ENCODE assay signal across 8 cellular contexts in genomic region chr19:39403331-39404312, GRCh38. TPM values are rescaled to one million over a fixed set of nuclear protein-coding genes. Genes with fewer than 3 reads are reported as not detected.
DNase-seq lines count a peak whose midpoint lies in the region; ATAC-seq, FAIRE-seq and TF ChIP-seq lines count a peak whose summit lies in the region.

No MANE protein-coding gene starts in this region.

- intact Hi-C loops in head of caudate nucleus (cut with DNase I) (no loop called here), pancreas (cut with DNase I) (no loop called here)

- peaks cover 1% of the 10 kb centered on the region for H3K36me3 Mint-ChIP-seq in activated naive CD8-positive, alpha-beta T cell

- H3K4me3 Mint-ChIP-seq in activated naive CD8-positive, alpha-beta T cell: peak overlapping the region; percentile 80

- H3K27me3 Mint-ChIP-seq in activated naive CD8-positive, alpha-beta T cell: no peaks in the 10 kb centered on the region

- peak overlapping the region; percentile 94 for H3K9ac ChIP-seq in HUES6 (ENCODE audit: low read length)

- H3K27me3 ChIP-seq in HUES6 (ENCODE audit: control insufficient read depth, insufficient read depth, low read length): no peaks in the 10 kb centered on the region
- no peaks in the 10 kb centered on the region for H3K27me3 ChIP-seq in pancreas
- no peaks in the 10 kb centered on the region for H3K27me3 ChIP-seq in thoracic aorta (replicated peaks; ENCODE audit: insufficient read depth)

- WGBS in pancreas, 2 donors: 49 to 54% methylated on average over 38 to 43 of the region's 43 CpGs

- H3K36me3 ChIP-seq in HUES6 (ENCODE audit: control insufficient read depth, insufficient read depth, low read length): peaks cover 4% of the 10 kb centered on the region; the same call in 1 of the 2 replicates
- H3K36me3 ChIP-seq in pancreas: peaks cover 0 to 5% (median 0%) of the 10 kb centered on the region in 3 donors
- peaks cover 16% of the 10 kb centered on the region for H3K36me3 ChIP-seq in thoracic aorta

- H3K4me3 ChIP-seq in HUES6 (ENCODE audit: low read depth, low read length) (peak overlapping the region; percentile 65), pancreas (peak overlapping the region in 3 of 4 donors; percentile 23 to 44 (median 40)), thoracic aorta (peak overlapping the region; percentile 81)

- peaks cover 61% of the 10 kb centered on the region for H3K4me1 Mint-ChIP-seq in activated naive CD8-positive, alpha-beta T cell (ENCODE audit: low read depth)

- DNase-seq in SKM-1 treated with dmso at 0.1 percent for 144 hours (lab: John Stamatoyannopoulos, UW; ENCODE audit: unreplicated experiment) (peak; percentile 78), head of caudate nucleus (peak; percentile 47 to 95 (median 75)), pancreas (peak; percentile 84 to 90 (median 86)), thoracic aorta (ENCODE audit: low spot score) (peak; percentile 97), NCI-H2081 treated with DMSO at 0.1 percent for 48 hours (lab: John Stamatoyannopoulos, UW) (no peak)

- H3K27ac Mint-ChIP-seq in activated naive CD8-positive, alpha-beta T cell: peak overlapping the region; percentile 97

- peak; percentile 17 for FAIRE-seq in pancreas (lab: Jason Lieb, UNC)

- H3K9me3 ChIP-seq in HUES6 (ENCODE audit: control insufficient read depth, insufficient read depth, low read depth, low read length) (no peaks in the 10 kb centered on the region), pancreas (no peaks in the 10 kb centered on the region), thoracic aorta (no peaks in the 10 kb centered on the region)

- peak; percentile 26 for ATAC-seq in GM18498 (IDR thresholded peaks at IDR 0.05; ENCODE audit: unreplicated experiment)
- peak; percentile 10 to 39 (median 20) for ATAC-seq in pancreas
- ATAC-seq in thoracic aorta (ENCODE audit: insufficient number of reproducible peaks, low FRiP score, low read depth): peak; percentile 64

- H3K27ac ChIP-seq in HUES6 (ENCODE audit: low read depth, low read length) (peak overlapping the region; percentile 97), pancreas (peak overlapping the region; percentile 89 to 95 (median 92)), thoracic aorta (peak overlapping the region; percentile 100)

- H3K9me3 Mint-ChIP-seq in activated naive CD8-positive, alpha-beta T cell (ENCODE audit: low read depth): no peaks in the 10 kb centered on the region

- peaks cover 48% of the 10 kb centered on the region for H3K4me1 ChIP-seq in HUES6 (ENCODE audit: control insufficient read depth, insufficient read depth, low read length)
- peaks cover 0 to 17% (median 0%) of the 10 kb centered on the region in 3 donors for H3K4me1 ChIP-seq in pancreas
- peaks cover 23 to 48% of the 10 kb centered on the region in 2 donors for H3K4me1 ChIP-seq in thoracic aorta (ENCODE audit: control insufficient read depth in 1 of 2, low read depth in 2 of 2)

- TF ChIP-seq CTCF in pancreas (IDR thresholded peaks at IDR 0.05): no peak
- no peak for TF ChIP-seq CTCF in thoracic aorta (IDR thresholded peaks at IDR 0.05)

RNA-seq across cellular contexts. Expression of gene ZFP36, which starts 3.0 kb away (rescaled TPM):
- total RNA-seq in pancreas (10 to 100 TPM; 20.2 to 45.6 (median 31.9) TPM), thoracic aorta (100 to 1,000 TPM; 315 to 699 TPM)
- 100 to 1,000 TPM; 104 to 151 TPM for polyA plus RNA-seq in pancreas

RNA-seq across cellular contexts. Expression of gene PLEKHG2, which starts 8.8 kb away (rescaled TPM):
- total RNA-seq in pancreas: 10 to 100 TPM in 1 of 6 donors, 1 to 10 TPM in 5; 3.1 to 15.0 (median 7.8) TPM
- polyA plus RNA-seq in pancreas: 10 to 100 TPM in 1 of 2 donors, 1 to 10 TPM in 1; 6.8 to 12.8 TPM
- total RNA-seq in thoracic aorta: 100 to 1,000 TPM in 1 of 2 donors, 10 to 100 TPM in 1; 76.0 to 112 TPM

RNA-seq across cellular contexts. Expression of gene MED29, which starts 12.4 kb away (rescaled TPM):
- total RNA-seq in pancreas (10 to 100 TPM; 15.2 to 23.9 (median 17.5) TPM), thoracic aorta (10 to 100 TPM; 29.3 to 86.1 TPM)
- 10 to 100 TPM; 13.2 to 21.0 TPM for polyA plus RNA-seq in pancreas

RNA-seq across cellular contexts. Expression of gene PAF1, which starts 12.7 kb away (rescaled TPM):
- 10 to 100 TPM; 11.3 to 17.7 (median 14.6) TPM for total RNA-seq in pancreas
- 10 to 100 TPM; 28.1 to 41.1 TPM for polyA plus RNA-seq in pancreas
- 10 to 100 TPM; 25.7 to 34.5 TPM for total RNA-seq in thoracic aorta

RNA-seq across cellular contexts. Expression of gene RPS16, which starts 32.1 kb away (rescaled TPM):
- total RNA-seq in pancreas: 1,000 to 10,000 TPM in 5 of 6 donors, 100 to 1,000 TPM in 1; 920 to 1,759 (median 1,167) TPM
- 1,000 to 10,000 TPM; 1,276 to 1,384 TPM for polyA plus RNA-seq in pancreas
- 100 to 1,000 TPM; 716 to 775 TPM for total RNA-seq in thoracic aorta

Comparison
In these comparisons a context has a peak if more than half of its experiments do, and no peak if none do; other contexts are left out.
1. RNA of gene ZFP36, which starts 3.0 kb away (total RNA-seq): 315 to 699 TPM in thoracic aorta; 20.2 to 45.6 TPM in pancreas; every median in the first group is over 4 times any median in the second.
2. RNA of gene PLEKHG2, which starts 8.8 kb away (total RNA-seq): 76.0 to 112 TPM in thoracic aorta; 3.1 to 15.0 TPM in pancreas; every median in the first group is over 4 times any median in the second.
3. Peak in every context shown above with its lines, with median percentiles within 50 percentile points of each other: ATAC-seq, H3K27ac ChIP-seq and H3K4me3 ChIP-seq.